ENCODE assay signal across 32 cellular contexts in genomic region chr3:129103296-129103695, GRCh38. TPM values are rescaled to one million over a fixed set of nuclear protein-coding genes. Genes with fewer than 3 reads are reported as not detected.
DNase-seq lines count a peak whose midpoint lies in the region; ATAC-seq and TF ChIP-seq lines count a peak whose summit lies in the region.
"Had no signal": no experiment of that assay in that cellular context is flagged by ENCODE, and none has a peak within 500 bp of the region (broad histone marks: within the 10 kb centered on the region; RNA-seq: fewer than 3 reads in every experiment).

No MANE protein-coding gene starts in this region.

- H3K4me3 Mint-ChIP-seq in activated CD4-positive, alpha-beta T cell treated with anti-CD3 and anti-CD28 coated beads, Interleukin-2, amount 10 ng/mL, durations not matched to agents 24 days and 14 days, result no peak overlapping the region
- H3K4me3 Mint-ChIP-seq in H9, result no peak overlapping the region
- H3K4me3 Mint-ChIP-seq in activated naive CD8-positive, alpha-beta T cell treated with anti-CD3 and anti-CD28 coated beads for 36 hours, result no peak overlapping the region
- H3K4me3 Mint-ChIP-seq in naive thymus-derived CD8-positive, alpha-beta T cell, result peak overlapping the region; percentile 5 to 73 (median 52)
- H3K4me3 Mint-ChIP-seq: HFFc6, IgD-negative memory B cell had no signal

- H2BK12ac ChIP-seq in H9 (ENCODE audit: insufficient read length, low read depth, low read length), result no peak overlapping the region

- no peak overlapping the region for H3K23ac ChIP-seq in H9 (ENCODE audit: insufficient read length, low read depth, low read length)

- H4K5ac ChIP-seq in H9 (ENCODE audit: insufficient read length, low read depth, low read length), result no peak overlapping the region

- H3K27ac ChIP-seq in H9 (ENCODE audit: insufficient read length, low read depth, low read length), result no peak overlapping the region
- H3K27ac ChIP-seq: heart right ventricle had no signal

- H4K20me1 ChIP-seq in H9 (ENCODE audit: control insufficient read depth, insufficient read depth, insufficient read length), result no peaks in the 10 kb centered on the region

- no peaks in the 10 kb centered on the region for H3K23me2 ChIP-seq in H9 (ENCODE audit: insufficient read length, low read depth, low read length, poor library complexity, severe bottlenecking)

- H3K79me2 ChIP-seq in H9 (ENCODE audit: insufficient read depth, low read length), result peaks cover 2% of the 10 kb centered on the region; the same call in 1 of the 2 replicates

- no peak for TF ChIP-seq CTCF in H9 (conservative IDR thresholded peaks at IDR 0.05)

- H3K27me3 ChIP-seq in H9 (ENCODE audit: insufficient read depth, low read length), result no peaks in the 10 kb centered on the region
- H3K27me3 ChIP-seq: heart right ventricle had no signal

- peak overlapping the region; percentile 54; the same call in 1 of the 2 replicates for H3K14ac ChIP-seq in H9 (ENCODE audit: insufficient read depth, low read length)

- DNase-seq in activated CD4-positive, alpha-beta T cell treated with anti-CD3 and anti-CD28 coated beads, Interleukin-2, amount 10 ng/mL, durations not matched to agents 24 days and 14 days, result no peak
- DNase-seq in activated CD4-positive, alpha-beta T cell treated with anti-CD3 and anti-CD28 coated beads for 4 hours, result no peak
- DNase-seq in H9 (no peak), ecto neural progenitor cell (ENCODE audit: low spot score) (no peak), mesenteric fat pad (ENCODE audit: low spot score) (no peak)
- no peak for DNase-seq in activated naive CD8-positive, alpha-beta T cell treated with anti-CD3 and anti-CD28 coated beads for 36 hours
- no peak for DNase-seq in naive thymus-derived CD8-positive, alpha-beta T cell
- DNase-seq: activated CD8-positive, alpha-beta memory T cell treated with anti-CD3 and anti-CD28 coated beads, Interleukin-2, amount 50 U/mL, for 48 hours; activated gamma-delta T cell; cerebellar nuclear complex; DMS53; GDM1; heart right ventricle; HFFc6; mesenchymal stem cell; NCI-H1105; NCI-H2029 treated with DMSO at 0.1 percent for 48 hours; NCI-H345; NCI-H82; occipital lobe; PC-3; SHP77 treated with DMSO at 0.1 percent for 48 hours; small intestine; stimulated activated CD4-positive, alpha-beta T cell treated with anti-CD3 and anti-CD28 coated beads, Interleukin-1b, Interleukin-23, amount 100 ng/mL, for 48 hours; SW 1271 had no signal

- H2AFZ ChIP-seq in H9 (ENCODE audit: low read length), result no peak overlapping the region

- no peak overlapping the region for H2BK5ac ChIP-seq in H9 (ENCODE audit: insufficient read length, low read length)

- H3K27ac Mint-ChIP-seq in activated CD4-positive, alpha-beta T cell treated with anti-CD3 and anti-CD28 coated beads, Interleukin-2, amount 10 ng/mL, durations not matched to agents 24 days and 14 days, result peak overlapping the region; percentile 60
- H3K27ac Mint-ChIP-seq in H9, result peak overlapping the region; percentile 57 to 93 (median 69); a peak in 6 of 7 replicates
- peak overlapping the region; percentile 70 for H3K27ac Mint-ChIP-seq in activated naive CD8-positive, alpha-beta T cell treated with anti-CD3 and anti-CD28 coated beads for 36 hours
- H3K27ac Mint-ChIP-seq in naive thymus-derived CD8-positive, alpha-beta T cell, result peak overlapping the region; percentile 78 to 91 (median 88)
- H3K27ac Mint-ChIP-seq: HFFc6 had no signal

- no peak overlapping the region for H2BK120ac ChIP-seq in H9 (ENCODE audit: low read depth, low read length, poor library complexity, severe bottlenecking)

- peaks cover 46% of the 10 kb centered on the region for H3K4me1 Mint-ChIP-seq in activated CD4-positive, alpha-beta T cell treated with anti-CD3 and anti-CD28 coated beads, Interleukin-2, amount 10 ng/mL, durations not matched to agents 24 days and 14 days
- H3K4me1 Mint-ChIP-seq in H9, result no peaks in the 10 kb centered on the region; a peak in 1 of 4 replicates
- H3K4me1 Mint-ChIP-seq in activated naive CD8-positive, alpha-beta T cell treated with anti-CD3 and anti-CD28 coated beads for 36 hours, result peaks cover 69% of the 10 kb centered on the region
- peaks cover 50 to 92% (median 85%) of the 10 kb centered on the region in 4 donors for H3K4me1 Mint-ChIP-seq in naive thymus-derived CD8-positive, alpha-beta T cell
- H3K4me1 Mint-ChIP-seq: IgD-negative memory B cell had no signal

- H3K9me3 Mint-ChIP-seq in activated CD4-positive, alpha-beta T cell treated with anti-CD3 and anti-CD28 coated beads, Interleukin-2, amount 10 ng/mL, durations not matched to agents 24 days and 14 days, result no peaks in the 10 kb centered on the region
- no peaks in the 10 kb centered on the region for H3K9me3 Mint-ChIP-seq in H9
- peaks cover 2% of the 10 kb centered on the region for H3K9me3 Mint-ChIP-seq in activated naive CD8-positive, alpha-beta T cell treated with anti-CD3 and anti-CD28 coated beads for 36 hours
- no peaks in the 10 kb centered on the region for H3K9me3 Mint-ChIP-seq in naive thymus-derived CD8-positive, alpha-beta T cell
- H3K9me3 Mint-ChIP-seq: HFFc6 had no signal

- H3K27me3 Mint-ChIP-seq in activated CD4-positive, alpha-beta T cell treated with anti-CD3 and anti-CD28 coated beads, Interleukin-2, amount 10 ng/mL, durations not matched to agents 24 days and 14 days, result no peaks in the 10 kb centered on the region
- no peaks in the 10 kb centered on the region for H3K27me3 Mint-ChIP-seq in H9 (ENCODE audit: low read depth)
- H3K27me3 Mint-ChIP-seq in activated naive CD8-positive, alpha-beta T cell treated with anti-CD3 and anti-CD28 coated beads for 36 hours, result no peaks in the 10 kb centered on the region
- no peaks in the 10 kb centered on the region for H3K27me3 Mint-ChIP-seq in naive thymus-derived CD8-positive, alpha-beta T cell
- H3K27me3 Mint-ChIP-seq: IgD-negative memory B cell had no signal

- no peak overlapping the region for H3T11ph ChIP-seq in H9 (ENCODE audit: low read length)

- H2BK15ac ChIP-seq in H9 (ENCODE audit: low read depth, low read length), result no peak overlapping the region

- H3K9ac ChIP-seq in H9 (ENCODE audit: extremely low read depth, insufficient read length, low read length), result no peak overlapping the region

- H3K36me3 Mint-ChIP-seq in activated CD4-positive, alpha-beta T cell treated with anti-CD3 and anti-CD28 coated beads, Interleukin-2, amount 10 ng/mL, durations not matched to agents 24 days and 14 days (ENCODE audit: low read depth), result peaks cover 36% of the 10 kb centered on the region
- H3K36me3 Mint-ChIP-seq in H9 (ENCODE audit: insufficient read depth in 1 of 3, low read depth in 3 of 3), result peaks cover 2 to 4% (median 3%) of the 10 kb centered on the region in 3 experiments; a peak in 6 of 7 replicates
- H3K36me3 Mint-ChIP-seq in activated naive CD8-positive, alpha-beta T cell treated with anti-CD3 and anti-CD28 coated beads for 36 hours, result peaks cover 53% of the 10 kb centered on the region
- H3K36me3 Mint-ChIP-seq in naive thymus-derived CD8-positive, alpha-beta T cell, result peaks cover 2 to 79% (median 22%) of the 10 kb centered on the region in 3 donors

- no peaks in the 10 kb centered on the region for H3K4me1 ChIP-seq in H9 (ENCODE audit: insufficient read depth, low read length)

- no peak overlapping the region for H3K56ac ChIP-seq in H9 (ENCODE audit: insufficient read length, low read depth, low read length)

- no peak overlapping the region for H3K18ac ChIP-seq in H9 (ENCODE audit: insufficient read length, low read depth, low read length)

- no peak overlapping the region for H2BK20ac ChIP-seq in H9 (ENCODE audit: low read depth, low read length, poor library complexity, severe bottlenecking)

- WGBS in H9 (ENCODE audit: extremely low coverage, insufficient read length, low lambda C conversion rate), result no CpG with 5 or more reads among the region's 7 CpGs

- no peak overlapping the region for H4K8ac ChIP-seq in H9 (replicated peaks; ENCODE audit: insufficient read length, low read depth, low read length)

- H4K91ac ChIP-seq in H9 (ENCODE audit: insufficient read length, low read depth, low read length), result no peak overlapping the region

- H3K4me2 ChIP-seq in H9 (ENCODE audit: insufficient read depth, insufficient read length, low read length), result no peak overlapping the region

- H3K79me1 ChIP-seq in H9 (ENCODE audit: insufficient read depth, low read depth, low read length, poor library complexity, severe bottlenecking), result no peaks in the 10 kb centered on the region

- intact Hi-C loops in activated CD4-positive, alpha-beta T cell treated with anti-CD3 and anti-CD28 coated beads, Interleukin-2, amount 10 ng/mL, durations not matched to agents 24 days and 14 days (cut with micrococcal nuclease), result no loop called here

- no peaks in the 10 kb centered on the region for H3K9me3 ChIP-seq in H9 (ENCODE audit: control insufficient read depth, low read depth, low read length)
- H3K9me3 ChIP-seq: heart right ventricle had no signal

- no peak overlapping the region for H3K4ac ChIP-seq in H9 (ENCODE audit: low read depth, low read length)

- no peak overlapping the region for H2AK5ac ChIP-seq in H9 (ENCODE audit: insufficient read length, low read length)

- POLR2A ChIA-PET in naive thymus-derived CD8-positive, alpha-beta T cell (lab: Charles Lee), result interaction anchor here (1.3 to 7.0 kb wide), 3 partner anchors 8 to 16 kb away, joined by 5 to 81 read pairs (median 38); partner anchors contain the start of gene RAB43

- no peak for ATAC-seq in naive thymus-derived CD8-positive, alpha-beta T cell
- ATAC-seq in HG02763 (IDR thresholded peaks at IDR 0.05; ENCODE audit: unreplicated experiment), result no peak
- ATAC-seq: heart right ventricle, PC-3 had no signal

RNA-seq across cellular contexts. Expression of gene RAB43, which starts 18.3 kb away (rescaled TPM):
- total RNA-seq in activated CD4-positive, alpha-beta T cell treated with anti-CD3 and anti-CD28 coated beads, Interleukin-2, amount 10 ng/mL, durations not matched to agents 24 days and 14 days, result 42.5 and 44.3 TPM in 2 replicates
- total RNA-seq in H9 (2021) (13.6 and 14.8 TPM in 2 replicates), mesenteric fat pad (33.0 TPM)
- total RNA-seq in activated naive CD8-positive, alpha-beta T cell treated with anti-CD3 and anti-CD28 coated beads for 36 hours, result 10 to 100 TPM; 36.9 to 38.8 TPM
- total RNA-seq in naive thymus-derived CD8-positive, alpha-beta T cell, result 100 to 1,000 TPM; 122 to 130 TPM
- 10 to 100 TPM; 15.7 to 43.1 (median 27.5) TPM for polyA plus RNA-seq in naive thymus-derived CD8-positive, alpha-beta T cell

RNA-seq across cellular contexts. Expression of gene GP9, which starts 42.7 kb away (rescaled TPM):
- not detected in 2 replicates for total RNA-seq in activated CD4-positive, alpha-beta T cell treated with anti-CD3 and anti-CD28 coated beads, Interleukin-2, amount 10 ng/mL, durations not matched to agents 24 days and 14 days
- total RNA-seq in H9 (2021) (not detected in 2 replicates), mesenteric fat pad (not detected)
- total RNA-seq in activated naive CD8-positive, alpha-beta T cell treated with anti-CD3 and anti-CD28 coated beads for 36 hours, result not detected
- total RNA-seq in naive thymus-derived CD8-positive, alpha-beta T cell, result not detected
- not detected for polyA plus RNA-seq in naive thymus-derived CD8-positive, alpha-beta T cell
- total RNA-seq: epithelial cell of proximal tubule, fibroblast of villous mesenchyme, heart right ventricle, HFFc6, myocyte, occipital lobe, PC-3, renal cortical epithelial cell, urinary bladder had no signal
- polyA plus RNA-seq: urinary bladder had no signal

RNA-seq across cellular contexts. Expression of gene ISY1, which starts 57.6 kb away (rescaled TPM):
- total RNA-seq in activated CD4-positive, alpha-beta T cell treated with anti-CD3 and anti-CD28 coated beads, Interleukin-2, amount 10 ng/mL, durations not matched to agents 24 days and 14 days, result 73.8 and 83.7 TPM in 2 replicates
- total RNA-seq in H9 (2021) (28.1 TPM in 2 replicates), mesenteric fat pad (23.4 TPM)
- total RNA-seq in activated naive CD8-positive, alpha-beta T cell treated with anti-CD3 and anti-CD28 coated beads for 36 hours, result 10 to 100 TPM; 77.7 to 80.1 TPM
- total RNA-seq in naive thymus-derived CD8-positive, alpha-beta T cell, result 10 to 100 TPM; 47.1 to 47.2 TPM
- polyA plus RNA-seq in naive thymus-derived CD8-positive, alpha-beta T cell, result 100 to 1,000 TPM; 101 to 119 (median 107) TPM

Comparison
In these comparisons a context has a peak if more than half of its experiments do, and no peak if none do; other contexts are left out.
1. H3K4me3 Mint-ChIP-seq: peak in naive thymus-derived CD8-positive, alpha-beta T cell (10 of 10); none in activated CD4-positive, alpha-beta T cell treated with anti-CD3 and anti-CD28 coated beads, Interleukin-2, amount 10 ng/mL, durations not matched to agents 24 days and 14 days (single experiment), H9 (0 of 2) and activated naive CD8-positive, alpha-beta T cell treated with anti-CD3 and anti-CD28 coated beads for 36 hours (single experiment).
2. Peak in every context shown above with its lines, with median percentiles within 50 percentile points of each other: H3K27ac Mint-ChIP-seq.